ENCODE assay signal across 11 cellular contexts in genomic region chr2:150165988-150166965, GRCh38.
DNase-seq lines count a peak whose midpoint lies in the region; ATAC-seq, FAIRE-seq and TF ChIP-seq lines count a peak whose summit lies in the region.
"Had no signal": no experiment of that assay in that cellular context is flagged by ENCODE, and none has a peak within 500 bp of the region (broad histone marks: within the 10 kb centered on the region; RNA-seq: fewer than 3 reads in every experiment).

No MANE protein-coding gene starts in this region.

- H3K9me3 ChIP-seq in Panc1 (ENCODE audit: control insufficient read depth, insufficient read depth, low read depth, low read length) (no peaks in the 10 kb centered on the region), endothelial cell of umbilical vein (replicated peaks; ENCODE audit: control insufficient read depth, insufficient read depth, low read length) (no peaks in the 10 kb centered on the region)
- no peaks in the 10 kb centered on the region for H3K9me3 ChIP-seq in naive thymus-derived CD4-positive, alpha-beta T cell (ENCODE audit: control insufficient read depth in 2 of 3, low read length in 3 of 3)

- CTCF ChIA-PET in Panc1 (lab: Charles Lee) (no interaction called here), endothelial cell of umbilical vein (lab: Charles Lee) (interaction anchor here (1.1 kb wide), 1 partner anchor 18 kb away, joined by 3 read pairs; no protein-coding TSS in a partner anchor)
- CTCF ChIA-PET in naive thymus-derived CD4-positive, alpha-beta T cell (lab: Charles Lee), result no interaction called here

- H3K9me1 ChIP-seq in endothelial cell of umbilical vein (replicated peaks; ENCODE audit: control insufficient read depth, extremely low read depth, insufficient read depth, low read length), result no peaks in the 10 kb centered on the region

- no peaks in the 10 kb centered on the region for H3K79me2 ChIP-seq in endothelial cell of umbilical vein (ENCODE audit: control insufficient read depth, insufficient read depth, low read length)

- H3K36me3 Mint-ChIP-seq in naive thymus-derived CD4-positive, alpha-beta T cell, result no peaks in the 10 kb centered on the region

- H3K4me1 ChIP-seq in Panc1 (ENCODE audit: control insufficient read depth, insufficient read depth, low read length) (peaks cover 19% of the 10 kb centered on the region), endothelial cell of umbilical vein (ENCODE audit: control insufficient read depth, extremely low read depth, insufficient read depth, low read length) (peaks cover 39% of the 10 kb centered on the region)
- no peaks in the 10 kb centered on the region for H3K4me1 ChIP-seq in naive thymus-derived CD4-positive, alpha-beta T cell (ENCODE audit: control insufficient read depth in 2 of 2, insufficient read depth in 2 of 2, low read length in 2 of 2)

- DNase-seq in EH (ENCODE audit: low read depth) (peak; percentile 41), Panc1 (ENCODE audit: low read depth, low spot score) (no peak), endothelial cell of umbilical vein (ENCODE audit: low read depth, low spot score) (peak; percentile 59), pons (ENCODE audit: low spot score) (peak; percentile 31), 8988T (no peak)
- DNase-seq in naive thymus-derived CD4-positive, alpha-beta T cell, result no peak
- DNase-seq: activated gamma-delta T cell; endodermal cell; stimulated activated CD8-positive, alpha-beta memory T cell treated with anti-CD3 and anti-CD28 coated beads, Interleukin-4, amount 100 ng/mL, for 48 hours had no signal

- peaks cover 0 to 8% (median 0%) of the 10 kb centered on the region in 5 donors for H3K27me3 Mint-ChIP-seq in naive thymus-derived CD4-positive, alpha-beta T cell

- H3K36me3 ChIP-seq in Panc1 (ENCODE audit: control insufficient read depth, insufficient read depth, low read length) (no peaks in the 10 kb centered on the region), endothelial cell of umbilical vein (ENCODE audit: control insufficient read depth in 2 of 2, extremely low read depth in 1 of 2, insufficient read depth in 2 of 2, low read length in 2 of 2) (no peaks in the 10 kb centered on the region)
- no peaks in the 10 kb centered on the region for H3K36me3 ChIP-seq in naive thymus-derived CD4-positive, alpha-beta T cell (ENCODE audit: control insufficient read depth in 2 of 3, insufficient read depth in 3 of 3, low read length in 3 of 3)

- H3K9ac ChIP-seq in endothelial cell of umbilical vein (replicated peaks; ENCODE audit: extremely low read depth, insufficient read depth, low read length), result no peak overlapping the region

- peak overlapping the region; percentile 77 for H3K27ac ChIP-seq in Panc1 (ENCODE audit: low read length)
- H3K27ac ChIP-seq in endothelial cell of umbilical vein (ENCODE audit: insufficient read depth, low read depth, low read length), result peak overlapping the region; percentile 61
- no peak overlapping the region for H3K27ac ChIP-seq in naive thymus-derived CD4-positive, alpha-beta T cell (ENCODE audit: low read depth, low read length)

- TF ChIP-seq CTCF in Panc1 (IDR thresholded peaks at IDR 0.05) (no peak), endothelial cell of umbilical vein (IDR thresholded peaks at IDR 0.05; ENCODE audit: extremely low read depth in 1 of 2, insufficient read depth in 1 of 2, low read depth in 1 of 2, low read length in 2 of 2) (no peak)

- dilution Hi-C loops in endothelial cell of umbilical vein (cut with MboI; ENCODE audit: extremely low pct_ligation_motif_present, low sequenced_read_pairs), result no loop called here

- BruUV-seq in Panc1 (replicated peaks; lab: Mats Ljungman, UMichigan), result no TSS peak
- no TSS peak for BruUV-seq in endothelial cell of umbilical vein (replicated peaks; lab: Mats Ljungman, UMichigan)

- no peak overlapping the region for H3K27ac Mint-ChIP-seq in naive thymus-derived CD4-positive, alpha-beta T cell
- H3K27ac Mint-ChIP-seq: endodermal cell had no signal

- H4K20me1 ChIP-seq in endothelial cell of umbilical vein (replicated peaks; ENCODE audit: control insufficient read depth, extremely low read depth, insufficient read depth, low read length), result no peaks in the 10 kb centered on the region

- in situ Hi-C loops in Panc1 (cut with HindIII; ENCODE audit: low pct_unique_long_range_greater_than_20kb, low sequenced_read_pairs), result no loop called here

- peak; percentile 91 for ATAC-seq in Panc1
- ATAC-seq in HG02970 (IDR thresholded peaks at IDR 0.05; ENCODE audit: low FRiP score, unreplicated experiment), result no peak
- ATAC-seq in GM18909 (IDR thresholded peaks at IDR 0.05; ENCODE audit: poor library complexity, unreplicated experiment), result no peak
- no peak for ATAC-seq in naive thymus-derived CD4-positive, alpha-beta T cell

- H3K4me2 ChIP-seq in endothelial cell of umbilical vein (ENCODE audit: insufficient read depth, low read length), result peak overlapping the region; percentile 30

- H2AFZ ChIP-seq in endothelial cell of umbilical vein (ENCODE audit: low read depth, low read length), result peak overlapping the region; percentile 90

- intact Hi-C loops in Panc1 (cut with micrococcal nuclease; ENCODE audit: unreplicated experiment), result no loop called here
- intact Hi-C loops in endothelial cell of umbilical vein (cut with micrococcal nuclease), result loop anchor here (1.0 kb wide), 1 partner anchor 518 kb away; no protein-coding TSS in a partner anchor
- intact Hi-C loops in naive thymus-derived CD4-positive, alpha-beta T cell (cut with micrococcal nuclease), result no loop called here

- peaks cover 2 to 14% (median 5%) of the 10 kb centered on the region in 11 donors for H3K9me3 Mint-ChIP-seq in naive thymus-derived CD4-positive, alpha-beta T cell

- H3K27me3 ChIP-seq in Panc1 (ENCODE audit: control insufficient read depth, insufficient read depth, low read length) (no peaks in the 10 kb centered on the region), endothelial cell of umbilical vein (ENCODE audit: control insufficient read depth in 2 of 2, insufficient read depth in 2 of 2, low read length in 2 of 2) (no peaks in the 10 kb centered on the region)
- H3K27me3 ChIP-seq in naive thymus-derived CD4-positive, alpha-beta T cell (ENCODE audit: control insufficient read depth in 2 of 2, insufficient read depth in 2 of 2, low read length in 2 of 2), result no peaks in the 10 kb centered on the region

- TF ChIP-seq POLR2A in endothelial cell of umbilical vein (IDR thresholded peaks at IDR 0.05; ENCODE audit: low read depth, low read length), result no peak

- H3K4me3 Mint-ChIP-seq in naive thymus-derived CD4-positive, alpha-beta T cell, result no peak overlapping the region
- H3K4me3 Mint-ChIP-seq: endodermal cell had no signal

- no peaks in the 10 kb centered on the region for H3K4me1 Mint-ChIP-seq in naive thymus-derived CD4-positive, alpha-beta T cell

- FAIRE-seq in endothelial cell of umbilical vein (lab: Jason Lieb, UNC), result peak; percentile 68

- peak overlapping the region in 1 of 2 experiments; percentile 12; a peak in 1 of 4 replicates for H3K4me3 ChIP-seq in Panc1 (ENCODE audit: low read depth in 2 of 2, low read length in 2 of 2)
- H3K4me3 ChIP-seq in endothelial cell of umbilical vein (replicated peaks in 1 of 3; ENCODE audit: insufficient read depth in 1 of 3, low read depth in 1 of 3, low read length in 3 of 3), result no peak overlapping the region
- H3K4me3 ChIP-seq in naive thymus-derived CD4-positive, alpha-beta T cell (ENCODE audit: low read length), result no peak overlapping the region

- POLR2A ChIA-PET in Panc1 (lab: Charles Lee) (interaction anchor here (0.7 kb wide), 1 partner anchor 25 kb away, joined by 10 read pairs; no protein-coding TSS in a partner anchor), endothelial cell of umbilical vein (lab: Charles Lee) (no interaction called here)
- POLR2A ChIA-PET in naive thymus-derived CD4-positive, alpha-beta T cell (lab: Charles Lee), result no interaction called here

TF ChIP-seq in endothelial cell of umbilical vein, 7 proteins besides CTCF, POLR2A, EP300 and RAD21:
- TF ChIP-seq FOS (IDR thresholded peaks at IDR 0.05; ENCODE audit: borderline replicate concordance, insufficient read depth, low read length), result no peak
- TF ChIP-seq, protein P1, sequence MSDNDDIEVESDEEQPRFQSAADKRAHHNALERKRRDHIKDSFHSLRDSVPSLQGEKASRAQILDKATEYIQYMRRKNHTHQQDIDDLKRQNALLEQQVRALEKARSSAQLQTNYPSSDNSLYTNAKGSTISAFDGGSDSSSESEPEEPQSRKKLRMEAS (IDR thresholded peaks at IDR 0.05; ENCODE audit: insufficient read depth, insufficient read length), result no peak
- TF ChIP-seq JUN (IDR thresholded peaks at IDR 0.05; ENCODE audit: borderline replicate concordance, insufficient read depth, insufficient read length, low read depth), result no peak
- no peak for TF ChIP-seq EZH2 (IDR thresholded peaks at IDR 0.05; ENCODE audit: borderline replicate concordance, low read depth, low read length, severe bottlenecking)
- no peak for TF ChIP-seq POLR2AphosphoS5 (IDR thresholded peaks at IDR 0.05; ENCODE audit: insufficient read depth, low read depth, low read length)
- TF ChIP-seq MYC (IDR thresholded peaks at IDR 0.05; ENCODE audit: low read depth, low read length), result no peak
- TF ChIP-seq GATA2 (IDR thresholded peaks at IDR 0.05; ENCODE audit: insufficient read depth, insufficient read length, low read depth, low read length), result no peak

Comparison
In these comparisons a context has a peak if more than half of its experiments do, and no peak if none do; other contexts are left out.
1. DNase-seq: peak in EH (single experiment), endothelial cell of umbilical vein (single experiment) and pons (single experiment); none in Panc1 (single experiment), 8988T (single experiment) and naive thymus-derived CD4-positive, alpha-beta T cell (0 of 9).